Comparison of ENCODE assay signal across 8 cellular contexts in the genomic region with DNA sequence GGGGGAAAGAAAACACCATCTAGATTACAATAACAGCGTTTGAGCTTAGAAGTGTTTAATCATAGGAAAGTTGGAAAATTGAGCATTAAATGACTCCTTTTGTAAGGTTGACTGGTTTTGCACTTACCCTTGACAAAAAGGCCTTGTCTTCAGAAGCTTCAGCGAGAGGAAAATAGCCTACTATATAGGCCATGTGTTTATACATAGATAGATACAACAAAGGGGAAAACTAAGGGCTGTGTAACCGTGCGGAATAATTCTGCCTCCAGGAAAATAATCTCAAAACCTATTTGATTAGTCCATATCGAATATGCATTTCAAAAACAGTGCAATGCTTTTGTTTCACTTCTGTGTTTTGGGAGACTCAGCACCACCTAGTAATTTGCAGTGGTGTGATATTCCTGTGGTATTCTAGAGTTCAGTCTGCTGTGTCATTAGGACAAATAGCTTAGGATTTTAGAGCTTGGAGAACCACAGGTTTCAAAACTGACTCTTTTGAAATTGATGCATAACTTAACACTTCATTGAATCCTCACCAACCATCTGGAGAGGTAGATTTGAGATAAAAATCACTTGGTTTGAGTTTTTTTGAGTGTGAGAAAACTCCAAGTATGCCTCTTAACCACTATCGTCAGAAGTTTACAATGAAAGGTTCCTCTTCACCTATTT. TPM values are rescaled to one million over a fixed set of nuclear protein-coding genes. Genes with fewer than 3 reads are reported as not detected.
DNase-seq lines count a peak whose midpoint lies in the region; ATAC-seq, FAIRE-seq and TF ChIP-seq lines count a peak whose summit lies in the region.

No MANE protein-coding gene starts in this region.

- H4K91ac ChIP-seq in H1 (replicated peaks; ENCODE audit: insufficient read length, low read length): no peak overlapping the region

- H2AK5ac ChIP-seq in H1 (ENCODE audit: low read depth, low read length): no peak overlapping the region

- no peaks in the 10 kb centered on the region for H3K79me1 ChIP-seq in H1 (ENCODE audit: low read depth, low read length)

- peak overlapping the region; percentile 49 to 98 for H3K4me2 ChIP-seq in H1 (ENCODE audit: insufficient read depth in 1 of 2, low read depth in 2 of 2, low read length in 2 of 2)

- TF ChIP-seq RAD21 in H1 (IDR thresholded peaks at IDR 0.05 in 1 of 2, conservative IDR thresholded peaks at IDR 0.05 in 1 of 2; ENCODE audit: low read depth in 2 of 2, low read length in 2 of 2): no peak

- H2BK12ac ChIP-seq in H1 (ENCODE audit: low read depth, low read length): no peak overlapping the region

- H4K5ac ChIP-seq in H1 (ENCODE audit: insufficient read length, low read depth, low read length): no peak overlapping the region

- H2BK20ac ChIP-seq in H1 (ENCODE audit: low read length): 0 out of 2 replicates have a peak overlapping the region, but pooled peaks have one; percentile 13

- peak overlapping the region; percentile 12 for H3K4ac ChIP-seq in H1 (replicated peaks; ENCODE audit: insufficient read length, low read depth, low read length)

- CTCF ChIA-PET in H1 (lab: Charles Lee; ENCODE audit: partially characterized antibody): interaction anchor here (0.6 to 1.6 kb wide), 7 partner anchors 10 to 125 kb away, joined by 3 to 6 read pairs (median 3); no protein-coding TSS in a partner anchor

- H2AFZ ChIP-seq in H1 (ENCODE audit: low read length): no peak overlapping the region

- H3K36me3 ChIP-seq in H1 (ENCODE audit: control insufficient read depth in 2 of 4, insufficient read depth in 4 of 4, low read length in 3 of 4) (no peaks in the 10 kb centered on the region), psoas muscle (ENCODE audit: insufficient read depth in 1 of 2, low read depth in 1 of 2) (no peaks in the 10 kb centered on the region)

- no peak overlapping the region for H2BK120ac ChIP-seq in H1 (replicated peaks; ENCODE audit: low read depth, low read length)

- peaks cover 0 to 29% (median 13%) of the 10 kb centered on the region in 4 experiments; a peak in 4 of 7 replicates for H3K27me3 ChIP-seq in H1 (replicated peaks in 1 of 4; ENCODE audit: control insufficient read depth in 3 of 4, extremely low read depth in 1 of 4, insufficient read depth in 3 of 4, low read length in 3 of 4)
- no peaks in the 10 kb centered on the region for H3K27me3 ChIP-seq in psoas muscle (ENCODE audit: insufficient read depth in 3 of 3, low read length in 2 of 3)

- in situ Hi-C loops in Caki2 (cut with HindIII; ENCODE audit: low pct_unique_long_range_greater_than_20kb, low sequenced_read_pairs): no loop called here

- H3K9me3 ChIP-seq in H1 (ENCODE audit: insufficient read depth in 2 of 2, low read depth in 1 of 2, low read length in 1 of 2): no peaks in the 10 kb centered on the region
- no peaks in the 10 kb centered on the region for H3K9me3 ChIP-seq in psoas muscle

- peaks cover 2 to 14% (median 9%) of the 10 kb centered on the region in 4 experiments for H3K4me1 ChIP-seq in H1 (replicated peaks in 1 of 4; ENCODE audit: control insufficient read depth in 3 of 4, insufficient read depth in 4 of 4, low read length in 3 of 4)
- peaks cover 7% of the 10 kb centered on the region for H3K4me1 ChIP-seq in psoas muscle

- no peak overlapping the region for H2BK15ac ChIP-seq in H1 (ENCODE audit: low read length)

- POLR2A ChIA-PET in H1 (lab: Charles Lee; ENCODE audit: partially characterized antibody): interaction anchor here (1.3 to 3.8 kb wide), 3 partner anchors 22 to 65 kb away, joined by 3 to 15 read pairs (median 3); no protein-coding TSS in a partner anchor

- no peak overlapping the region for H3K23ac ChIP-seq in H1 (ENCODE audit: insufficient read length)

- H3K23me2 ChIP-seq in H1 (ENCODE audit: low read depth, low read length): peaks cover 14% of the 10 kb centered on the region; the same call in 1 of the 2 replicates

- no peak for TF ChIP-seq CTCF in H1 (IDR thresholded peaks at IDR 0.05; ENCODE audit: control extremely low read depth in 1 of 3, insufficient read depth in 1 of 3, low read depth in 1 of 3, low read length in 3 of 3)
- no peak for TF ChIP-seq CTCF in psoas muscle (IDR thresholded peaks at IDR 0.05)

- 73% methylated on average over 6 of the region's 6 CpGs; no CpG with 5 or more reads in 1 of the 2 experiments for whole genome bisulfite sequencing in H1 (ENCODE audit: extremely low coverage in 1 of 2, insufficient coverage in 1 of 2, insufficient read length in 1 of 2, insufficient replicate concordance in 2 of 2, low coverage in 1 of 2, low lambda C conversion rate in 2 of 2, missing lambda C conversion rate in 1 of 2), 2 experiments
- WGBS in psoas muscle, 3 donors: 59 to 64% (median 61%) methylated on average over 6 of the region's 6 CpGs

- H4K20me1 ChIP-seq in H1 (replicated peaks in 1 of 2; ENCODE audit: control insufficient read depth in 1 of 2, insufficient read depth in 2 of 2, low read length in 2 of 2): no peaks in the 10 kb centered on the region

- no peak overlapping the region for H4K8ac ChIP-seq in H1 (ENCODE audit: extremely low read depth, insufficient read depth, low read length)

- no peak for TF ChIP-seq EP300 in H1 (IDR thresholded peaks at IDR 0.05; ENCODE audit: borderline replicate concordance in 1 of 2, low read depth in 2 of 2, low read length in 2 of 2)

- no peak overlapping the region for H2BK5ac ChIP-seq in H1 (ENCODE audit: low read depth, low read length)

- no peak overlapping the region for H3K56ac ChIP-seq in H1 (replicated peaks; ENCODE audit: insufficient read length, low read depth, low read length)

- no peak overlapping the region; the same call in 1 of the 2 replicates for H3K18ac ChIP-seq in H1 (ENCODE audit: extremely low read depth, low read length)

- ATAC-seq in psoas muscle (no peak), GM21723 (IDR thresholded peaks at IDR 0.05; ENCODE audit: unreplicated experiment) (no peak), left lobe of liver (no peak)

- H3K14ac ChIP-seq in H1 (ENCODE audit: insufficient read length): no peak overlapping the region

- no peak for FAIRE-seq in H1 (lab: Jason Lieb, UNC)

- peak; percentile 37 for DNase-seq in Caki2 (ENCODE audit: low read depth)
- DNase-seq in NOMO-1 treated with dmso at 0.1 percent for 144 hours (lab: John Stamatoyannopoulos, UW; ENCODE audit: unreplicated experiment): peak; percentile 22
- DNase-seq in H1 (ENCODE audit: low read depth in 1 of 2, low spot score in 2 of 2): no peak
- DNase-seq in psoas muscle: no peak
- DNase-seq in erythroblast (lab: John Stamatoyannopoulos, UW): no peak
- no peak for DNase-seq in left lobe of liver (ENCODE audit: low spot score)
- DNase-seq in activated CD8-positive, alpha-beta memory T cell treated with anti-CD3 and anti-CD28 coated beads for 24 hours: no peak

- intact Hi-C loops in psoas muscle (cut with DNase I): no loop called here

- TF ChIP-seq POLR2A in H1 (IDR thresholded peaks at IDR 0.05; ENCODE audit: control extremely low read depth in 1 of 2, low read depth in 2 of 2, low read length in 2 of 2) (no peak), erythroblast (IDR thresholded peaks at IDR 0.05; ENCODE audit: low read length) (no peak)

- no peak overlapping the region for H3K27ac ChIP-seq in H1 (ENCODE audit: low read depth, low read length)
- H3K27ac ChIP-seq in psoas muscle: peak overlapping the region; percentile 32

- H3K4me3 ChIP-seq in H1 (ENCODE audit: extremely low read depth in 1 of 4, insufficient read depth in 2 of 4, low read depth in 3 of 4, low read length in 4 of 4) (peak overlapping the region in 2 of 4 experiments; percentile 16 to 73; a peak in 3 of 8 replicates), psoas muscle (peak overlapping the region; percentile 88)

- H3K9ac ChIP-seq in H1 (replicated peaks in 1 of 4; ENCODE audit: extremely low read depth in 1 of 4, low read depth in 3 of 4, low read length in 3 of 4): no peak overlapping the region

- no peaks in the 10 kb centered on the region for H3K79me2 ChIP-seq in H1 (ENCODE audit: control insufficient read depth in 1 of 2, insufficient read depth in 2 of 2, low read length in 2 of 2)

TF ChIP-seq in H1, 55 proteins besides CTCF, POLR2A, EP300 and RAD21 (continues in another document):
- TF ChIP-seq GTF2F1 (IDR thresholded peaks at IDR 0.05; ENCODE audit: borderline replicate concordance, low read depth, low read length): no peak
- no peak for TF ChIP-seq CEBPB (IDR thresholded peaks at IDR 0.05; ENCODE audit: low read depth, low read length)
- no peak for TF ChIP-seq SAP30 (IDR thresholded peaks at IDR 0.05; ENCODE audit: insufficient read depth, insufficient replicate concordance, low read length)
- TF ChIP-seq SP2 (IDR thresholded peaks at IDR 0.05; ENCODE audit: low read length): no peak

RNA-seq across cellular contexts. Expression of gene ARHGAP31, which starts 1.8 kb away (rescaled TPM):
- total RNA-seq in Caki2 (2014; rRNA removed; shearing (Covaris generic); ENCODE audit: low replicate concordance): 1.5 and 6.6 TPM in 2 replicates
- total RNA-seq in H1 (2021; fragmentation: NEBNext Ultra II Directional; extraction: Animal tissue kit (Norgen Biotek cat#: 25700)): 4.9 and 7.6 TPM in 2 replicates
- polyA plus RNA-seq in H1 (2011; rRNA removed): 1.1 and 2.3 TPM in 2 replicates
- polyA plus RNA-seq in H1 (2011; cell fraction: cytosol; rRNA removed): 1.8 TPM
- polyA plus RNA-seq in H1 (2011; cell fraction: nucleus; rRNA removed): 2.4 TPM
- polyA plus RNA-seq in H1 (2012, experiment 1 of 2): 1.3 to 2.2 TPM (median 2.0 TPM) in 4 replicates
- polyA plus RNA-seq in H1 (2012, experiment 2 of 2): 0.96 TPM
- polyA plus RNA-seq in H1 (2013, experiment 1 of 2): 1.7 TPM
- polyA plus RNA-seq in H1 (2013, experiment 2 of 2): 1.6 TPM
- polyA minus RNA-seq in H1 (2011; rRNA and poly(A)+ RNA removed): 4.4 and 8.3 TPM in 2 replicates
- polyA minus RNA-seq in H1 (2011; cell fraction: cytosol; rRNA and poly(A)+ RNA removed): 2.6 TPM
- polyA minus RNA-seq in H1 (2011; cell fraction: nucleus; rRNA and poly(A)+ RNA removed): 3.2 TPM
- total RNA-seq in psoas muscle: 10 to 100 TPM in 2 of 4 donors, 1 to 10 TPM in 2; 5.3 to 13.2 (median 9.0) TPM
- polyA plus RNA-seq in psoas muscle: 1 to 10 TPM; 1.9 to 2.7 (median 2.6) TPM
- total RNA-seq in left lobe of liver: 2.9 TPM

RNA-seq across cellular contexts. Expression of gene B4GALT4, which starts 55.3 kb away (rescaled TPM):
- total RNA-seq in Caki2 (2014; rRNA removed; shearing (Covaris generic); ENCODE audit: low replicate concordance): 39.4 and 45.8 TPM in 2 replicates
- total RNA-seq in H1 (2021; fragmentation: NEBNext Ultra II Directional; extraction: Animal tissue kit (Norgen Biotek cat#: 25700)): 44.7 and 56.5 TPM in 2 replicates
- 12.9 and 14.6 TPM in 2 replicates for polyA plus RNA-seq in H1 (2011; rRNA removed)
- 31.8 TPM for polyA plus RNA-seq in H1 (2011; cell fraction: cytosol; rRNA removed)
- polyA plus RNA-seq in H1 (2011; cell fraction: nucleus; rRNA removed): 16.4 TPM
- polyA plus RNA-seq in H1 (2012, experiment 1 of 2): 44.5 to 54.6 TPM (median 49.9 TPM) in 4 replicates
- polyA plus RNA-seq in H1 (2012, experiment 2 of 2): 8.6 TPM
- polyA plus RNA-seq in H1 (2013, experiment 1 of 2): 56.1 TPM
- polyA plus RNA-seq in H1 (2013, experiment 2 of 2): 59.9 TPM
- 36.3 and 36.8 TPM in 2 replicates for polyA minus RNA-seq in H1 (2011; rRNA and poly(A)+ RNA removed)
- polyA minus RNA-seq in H1 (2011; cell fraction: cytosol; rRNA and poly(A)+ RNA removed): 31.9 TPM
- 31.2 TPM for polyA minus RNA-seq in H1 (2011; cell fraction: nucleus; rRNA and poly(A)+ RNA removed)
- 1 to 10 TPM; 5.4 to 7.8 (median 6.9) TPM for total RNA-seq in psoas muscle
- polyA plus RNA-seq in psoas muscle: 10 to 100 TPM in 1 of 3 donors, 1 to 10 TPM in 2; 3.2 to 12.7 (median 5.7) TPM
- total RNA-seq in left lobe of liver: 7.5 TPM

Comparison
In these comparisons a context has a peak if more than half of its experiments do, and no peak if none do; other contexts are left out.
1. DNase-seq: peak in Caki2 (single experiment) and NOMO-1 treated with dmso at 0.1 percent for 144 hours (single experiment); none in H1 (0 of 2), psoas muscle (0 of 2), erythroblast (0 of 2), left lobe of liver (single experiment) and activated CD8-positive, alpha-beta memory T cell treated with anti-CD3 and anti-CD28 coated beads for 24 hours (single experiment).